8 cellular contexts compared by ENCODE assay signal in the genomic region with DNA sequence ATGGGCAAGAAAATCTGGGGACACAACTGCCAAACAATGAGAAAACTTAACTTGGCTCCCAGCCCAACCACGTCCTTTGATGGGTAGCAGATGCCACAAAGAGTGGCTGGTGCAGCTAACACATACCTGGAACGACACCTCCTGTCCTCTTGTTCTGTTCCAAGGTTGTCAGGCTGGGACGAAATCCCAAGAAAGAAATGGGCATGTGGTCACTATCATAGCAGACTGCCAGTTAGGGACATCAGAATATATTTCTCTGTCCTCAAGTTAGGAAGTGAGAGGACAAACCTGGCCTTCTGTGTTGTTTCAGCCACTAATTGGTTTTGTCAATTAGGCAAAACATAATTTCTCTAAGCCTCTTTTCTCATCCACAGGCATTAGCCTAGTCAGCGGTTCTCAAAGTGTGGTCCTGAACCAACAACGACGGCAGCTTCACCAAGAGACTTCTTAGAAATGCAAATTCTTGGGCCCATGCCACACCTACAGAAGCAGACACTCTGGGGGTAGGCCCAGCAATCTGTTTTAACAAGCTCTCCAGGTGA.
A peak's percentile ranks its signal among the peaks of the same experiment; 100 is the strongest.
DNase-seq lines count a peak whose midpoint lies in the region; ATAC-seq, FAIRE-seq and TF ChIP-seq lines count a peak whose summit lies in the region.

No MANE protein-coding gene starts in this region.

- no peaks in the 10 kb centered on the region for H3K27me3 Mint-ChIP-seq in naive thymus-derived CD8-positive, alpha-beta T cell

- H3K4me3 Mint-ChIP-seq in naive thymus-derived CD8-positive, alpha-beta T cell, result peak overlapping the region in 8 of 10 donors; percentile 38 to 84 (median 65)

- H3K4me2 ChIP-seq in GM12878 (ENCODE audit: control insufficient read depth, insufficient read depth), result peak overlapping the region; percentile 96

- no peaks in the 10 kb centered on the region for H3K27me3 ChIP-seq in GM12878 (replicated peaks in 1 of 2; ENCODE audit: control insufficient read depth in 2 of 2, insufficient read depth in 2 of 2, low read length in 1 of 2)

- TF ChIP-seq POLR2A in GM12878 (IDR thresholded peaks at IDR 0.05; ENCODE audit: low read depth, low read length), result no peak

- H3K9me3 Mint-ChIP-seq in naive thymus-derived CD8-positive, alpha-beta T cell, result no peaks in the 10 kb centered on the region

- no peaks in the 10 kb centered on the region for H4K20me1 ChIP-seq in GM12878 (ENCODE audit: control insufficient read depth, insufficient read depth)

- DNase-seq in G401 (ENCODE audit: low spot score) (peak; percentile 73), GM12878 (ENCODE audit: low read depth, low spot score) (peak; percentile 51), NCI-H2107 (lab: John Stamatoyannopoulos, UW) (no peak), NCI-H128 (lab: John Stamatoyannopoulos, UW; ENCODE audit: unreplicated experiment) (no peak), NCI-H2107 treated with DMSO at 0.1 percent for 48 hours (lab: John Stamatoyannopoulos, UW; ENCODE audit: unreplicated experiment) (no peak), NCI-H524 treated with DMSO at 0.1 percent for 48 hours (lab: John Stamatoyannopoulos, UW) (no peak)
- peak; percentile 80 for DNase-seq in Jurkat, Clone E6-1 (ENCODE audit: low read depth, low spot score)
- peak in 9 of 10 donors; percentile 34 to 78 (median 64) for DNase-seq in naive thymus-derived CD8-positive, alpha-beta T cell

- H3K4me1 Mint-ChIP-seq in naive thymus-derived CD8-positive, alpha-beta T cell, result peaks cover 50 to 94% (median 76%) of the 10 kb centered on the region in 4 donors

- 0% methylated on average over 6 of the region's 6 CpGs for WGBS in GM12878 (ENCODE audit: insufficient coverage, insufficient replicate concordance, low lambda C conversion rate, missing lambda C conversion rate)

- POLR2A ChIA-PET in GM12878 (lab: Charles Lee), result interaction anchor here (0.6 to 12.1 kb wide), 10 partner anchors 8 to 279 kb away, joined by 3 to 271 read pairs (median 28); a partner anchor contains a TSS
- POLR2A ChIA-PET in naive thymus-derived CD8-positive, alpha-beta T cell (lab: Charles Lee), result interaction anchor here (0.8 to 0.9 kb wide), 2 partner anchors 16 to 141 kb away, joined by 3 read pairs; no protein-coding TSS in a partner anchor

- in situ Hi-C loops in G401 (cut with HindIII; ENCODE audit: low sequenced_read_pairs), result no loop called here
- in situ Hi-C loops in GM12878 (cut with MboI), result no loop called here

- TF ChIP-seq CTCF in GM12878 (IDR thresholded peaks at IDR 0.05 in 2 of 3, conservative IDR thresholded peaks at IDR 0.05 in 1 of 3; ENCODE audit: control insufficient read depth in 2 of 3, extremely low read depth in 1 of 3, insufficient read depth in 1 of 3, low read depth in 3 of 3, low read length in 3 of 3), result no peak

- H2AFZ ChIP-seq in GM12878 (ENCODE audit: control insufficient read depth, low read depth, low read length), result no peak overlapping the region

- peak overlapping the region; percentile 87 for H3K27ac ChIP-seq in GM12878 (ENCODE audit: control insufficient read depth, insufficient read depth)

- CTCF ChIA-PET in GM12878 (lab: Yijun Ruan, JAX), result interaction anchor here (0.5 to 11.6 kb wide), 11 partner anchors 7 to 276 kb away, joined by 3 to 197 read pairs (median 20); a partner anchor contains a TSS

- TF ChIP-seq RAD21 in GM12878 (IDR thresholded peaks at IDR 0.05; ENCODE audit: insufficient read depth, low read depth, low read length), result no peak

- peaks cover 63% of the 10 kb centered on the region for H3K4me1 ChIP-seq in GM12878 (ENCODE audit: control insufficient read depth, insufficient read depth, low read length)

- no peak for FAIRE-seq in GM12878 (lab: Jason Lieb, UNC)

- peak; percentile 62 for ATAC-seq in GM12878
- ATAC-seq in naive thymus-derived CD8-positive, alpha-beta T cell, result peak; percentile 80 to 83

- H3K9me3 ChIP-seq in GM12878 (replicated peaks; ENCODE audit: control insufficient read depth, insufficient read depth, low read length), result no peaks in the 10 kb centered on the region

- TF ChIP-seq EP300 in GM12878 (IDR thresholded peaks at IDR 0.05; ENCODE audit: borderline replicate concordance in 1 of 2, control insufficient read depth in 1 of 2, low read depth in 2 of 2, low read length in 2 of 2), result no peak

- no peak overlapping the region for H3K4me3 ChIP-seq in Jurkat, Clone E6-1 (ENCODE audit: low read length)
- H3K4me3 ChIP-seq in GM12878, result peak overlapping the region; percentile 63

- intact Hi-C loops in GM12878 (cut with micrococcal nuclease; ENCODE audit: unreplicated experiment), result loop anchor here (2.0 kb wide), 1 partner anchor 52 kb away; no protein-coding TSS in a partner anchor

- H3K9ac ChIP-seq in GM12878 (ENCODE audit: control insufficient read depth, insufficient read depth, low read length), result peak overlapping the region; percentile 75

- H3K36me3 Mint-ChIP-seq in naive thymus-derived CD8-positive, alpha-beta T cell, result peaks cover 0 to 2% (median 0%) of the 10 kb centered on the region in 3 donors

- RAD21 ChIA-PET in GM12878 (lab: Charles Lee; ENCODE audit: unreplicated experiment), result interaction anchor here (2.6 to 11.0 kb wide), 11 partner anchors 9 to 85 kb away, joined by 10 to 408 read pairs (median 30); a partner anchor contains a TSS

- H3K36me3 ChIP-seq in GM12878 (ENCODE audit: control insufficient read depth in 2 of 2, insufficient read depth in 2 of 2, low read length in 1 of 2), result peaks cover 0 to 5% of the 10 kb centered on the region in 2 experiments; a peak in 2 of 4 replicates

- H3K27ac Mint-ChIP-seq in naive thymus-derived CD8-positive, alpha-beta T cell, result peak overlapping the region in 8 of 10 donors; percentile 3 to 98 (median 86)

- H3K79me2 ChIP-seq in GM12878 (ENCODE audit: control insufficient read depth, insufficient read depth, low read length), result peaks cover 92% of the 10 kb centered on the region

- TSS peak; percentile 73 for BruUV-seq in GM12878 (replicated peaks; lab: Mats Ljungman, UMichigan)

- SMC1A ChIA-PET in GM12878 (lab: Charles Lee; ENCODE audit: uncharacterized antibody, unreplicated experiment), result interaction anchor here (1.3 to 21.1 kb wide), 13 partner anchors 9 to 56 kb away, joined by 5 to 535 read pairs (median 35); a partner anchor contains a TSS

TF ChIP-seq in GM12878, 131 proteins besides CTCF, POLR2A, EP300 and RAD21 (continues in another document):
- TF ChIP-seq ATF7 (IDR thresholded peaks at IDR 0.05; ENCODE audit: low read depth), result 0 out of 2 replicates have a peak, but pooled peaks have one; percentile 27
- TF ChIP-seq RCOR1 (conservative IDR thresholded peaks at IDR 0.05; ENCODE audit: low read depth, low read length), result no peak
- 0 out of 2 replicates have a peak, but pooled peaks have one; percentile 35 for TF ChIP-seq DPF2 (IDR thresholded peaks at IDR 0.05)
- no peak for TF ChIP-seq SREBF2 (IDR thresholded peaks at IDR 0.05; ENCODE audit: low read length)
- TF ChIP-seq WRNIP1 (IDR thresholded peaks at IDR 0.05; ENCODE audit: borderline replicate concordance, low read depth, low read length), result no peak
- TF ChIP-seq, protein P1, sequence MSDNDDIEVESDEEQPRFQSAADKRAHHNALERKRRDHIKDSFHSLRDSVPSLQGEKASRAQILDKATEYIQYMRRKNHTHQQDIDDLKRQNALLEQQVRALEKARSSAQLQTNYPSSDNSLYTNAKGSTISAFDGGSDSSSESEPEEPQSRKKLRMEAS (IDR thresholded peaks at IDR 0.05; ENCODE audit: low read depth, low read length), result 0 out of 2 replicates have a peak, but pooled peaks have one; percentile 16
- no peak for TF ChIP-seq PAX8 (IDR thresholded peaks at IDR 0.05)
- TF ChIP-seq MYC (IDR thresholded peaks at IDR 0.05; ENCODE audit: insufficient read depth, insufficient read length, insufficient replicate concordance, low read length, severe bottlenecking), result no peak
- TF ChIP-seq BMI1 (IDR thresholded peaks at IDR 0.05; ENCODE audit: borderline replicate concordance), result no peak
- no peak for TF ChIP-seq SUZ12 (IDR thresholded peaks at IDR 0.05; ENCODE audit: unreplicated experiment)
- TF ChIP-seq ASH2L (IDR thresholded peaks at IDR 0.05; ENCODE audit: borderline replicate concordance, low read depth), result no peak
- TF ChIP-seq, protein P2, sequence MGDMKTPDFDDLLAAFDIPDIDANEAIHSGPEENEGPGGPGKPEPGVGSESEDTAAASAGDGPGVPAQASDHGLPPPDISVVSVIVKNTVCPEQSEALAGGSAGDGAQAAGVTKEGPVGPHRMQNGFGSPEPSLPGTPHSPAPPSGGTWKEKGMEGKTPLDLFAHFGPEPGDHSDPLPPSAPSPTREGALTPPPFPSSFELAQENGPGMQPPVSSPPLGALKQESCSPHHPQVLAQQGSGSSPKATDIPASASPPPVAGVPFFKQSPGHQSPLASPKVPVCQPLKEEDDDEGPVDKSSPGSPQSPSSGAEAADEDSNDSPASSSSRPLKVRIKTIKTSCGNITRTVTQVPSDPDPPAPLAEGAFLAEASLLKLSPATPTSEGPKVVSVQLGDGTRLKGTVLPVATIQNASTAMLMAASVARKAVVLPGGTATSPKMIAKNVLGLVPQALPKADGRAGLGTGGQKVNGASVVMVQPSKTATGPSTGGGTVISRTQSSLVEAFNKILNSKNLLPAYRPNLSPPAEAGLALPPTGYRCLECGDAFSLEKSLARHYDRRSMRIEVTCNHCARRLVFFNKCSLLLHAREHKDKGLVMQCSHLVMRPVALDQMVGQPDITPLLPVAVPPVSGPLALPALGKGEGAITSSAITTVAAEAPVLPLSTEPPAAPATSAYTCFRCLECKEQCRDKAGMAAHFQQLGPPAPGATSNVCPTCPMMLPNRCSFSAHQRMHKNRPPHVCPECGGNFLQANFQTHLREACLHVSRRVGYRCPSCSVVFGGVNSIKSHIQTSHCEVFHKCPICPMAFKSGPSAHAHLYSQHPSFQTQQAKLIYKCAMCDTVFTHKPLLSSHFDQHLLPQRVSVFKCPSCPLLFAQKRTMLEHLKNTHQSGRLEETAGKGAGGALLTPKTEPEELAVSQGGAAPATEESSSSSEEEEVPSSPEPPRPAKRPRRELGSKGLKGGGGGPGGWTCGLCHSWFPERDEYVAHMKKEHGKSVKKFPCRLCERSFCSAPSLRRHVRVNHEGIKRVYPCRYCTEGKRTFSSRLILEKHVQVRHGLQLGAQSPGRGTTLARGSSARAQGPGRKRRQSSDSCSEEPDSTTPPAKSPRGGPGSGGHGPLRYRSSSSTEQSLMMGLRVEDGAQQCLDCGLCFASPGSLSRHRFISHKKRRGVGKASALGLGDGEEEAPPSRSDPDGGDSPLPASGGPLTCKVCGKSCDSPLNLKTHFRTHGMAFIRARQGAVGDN (IDR thresholded peaks at IDR 0.05), result peak; percentile 77
- no peak for TF ChIP-seq JUNB (IDR thresholded peaks at IDR 0.05)

Comparison
In these comparisons a context has a peak if more than half of its experiments do, and no peak if none do; other contexts are left out.
1. DNase-seq: peak in G401 (single experiment), Jurkat, Clone E6-1 (single experiment), GM12878 (single experiment) and naive thymus-derived CD8-positive, alpha-beta T cell (9 of 10); none in NCI-H2107 (single experiment), NCI-H128 (single experiment), NCI-H2107 treated with DMSO at 0.1 percent for 48 hours (single experiment) and NCI-H524 treated with DMSO at 0.1 percent for 48 hours (single experiment).